Comparison of ENCODE assay signal across 18 cellular contexts in genomic region chr1:30988045-30988444, GRCh38.
DNase-seq lines count a peak whose midpoint lies in the region; ATAC-seq, FAIRE-seq and TF ChIP-seq lines count a peak whose summit lies in the region.
"Had no signal": no experiment of that assay in that cellular context is flagged by ENCODE, and none has a peak within 500 bp of the region (broad histone marks: within the 10 kb centered on the region; RNA-seq: fewer than 3 reads in every experiment).

No MANE protein-coding gene starts in this region.

- no peak for FAIRE-seq in bronchial epithelial cell (lab: Jason Lieb, UNC)

- H3K27ac ChIP-seq in CD8-positive, alpha-beta T cell (ENCODE audit: low read depth, low read length), result no peak overlapping the region
- peak overlapping the region; percentile 8; the same call in 1 of the 2 replicates for H3K27ac ChIP-seq in GM23248
- H3K27ac ChIP-seq: PC-9, thoracic aorta had no signal

- no peak overlapping the region for H3K4me3 ChIP-seq in CD8-positive, alpha-beta T cell (ENCODE audit: low read depth, low read length)
- H3K4me3 ChIP-seq in GM23248 (no peak overlapping the region), bronchial epithelial cell (ENCODE audit: low read depth, low read length) (no peak overlapping the region)
- H3K4me3 ChIP-seq: PC-9, thoracic aorta had no signal

- peak overlapping the region; percentile 14 for H3K4me2 ChIP-seq in GM23248 (ENCODE audit: unreplicated experiment)
- H3K4me2 ChIP-seq: PC-9 had no signal

- CTCF ChIA-PET in CD8-positive, alpha-beta T cell (lab: Charles Lee), result no interaction called here
- CTCF ChIA-PET in activated naive CD4-positive, alpha-beta T cell treated with anti-CD3 and anti-CD28 coated beads, Interleukin-2, amount 10 ng/mL, durations not matched to agents 7 days and 5 days (lab: Charles Lee), result no interaction called here

- no peak overlapping the region for H3K9ac ChIP-seq in GM23248

- H3K4me3 Mint-ChIP-seq in CD8-positive, alpha-beta T cell, result no peak overlapping the region
- H3K4me3 Mint-ChIP-seq in neural crest cell, result no peak overlapping the region
- no peak overlapping the region for H3K4me3 Mint-ChIP-seq in activated naive CD4-positive, alpha-beta T cell treated with anti-CD3 and anti-CD28 coated beads, Interleukin-2, amount 10 ng/mL, durations not matched to agents 7 days and 5 days
- H3K4me3 Mint-ChIP-seq: B cell, endodermal cell had no signal

- ATAC-seq in CD8-positive, alpha-beta T cell, result no peak
- no peak for ATAC-seq in HG03139 (IDR thresholded peaks at IDR 0.05; ENCODE audit: unreplicated experiment)
- ATAC-seq: left cardiac atrium had no signal

- H3F3A ChIP-seq in GM23248 (ENCODE audit: insufficient read depth), result peaks cover 14% of the 10 kb centered on the region

- H3K9me3 ChIP-seq in CD8-positive, alpha-beta T cell (ENCODE audit: low read length), result no peaks in the 10 kb centered on the region
- no peaks in the 10 kb centered on the region for H3K9me3 ChIP-seq in GM23248 (ENCODE audit: low read depth)
- H3K9me3 ChIP-seq: thoracic aorta had no signal

- intact Hi-C loops in CD8-positive, alpha-beta T cell (cut with DNase I, micrococcal nuclease), result no loop called here

- H3K36me3 Mint-ChIP-seq in CD8-positive, alpha-beta T cell, result peaks cover 74% of the 10 kb centered on the region
- peaks cover 11% of the 10 kb centered on the region for H3K36me3 Mint-ChIP-seq in neural crest cell (ENCODE audit: low read depth)
- H3K36me3 Mint-ChIP-seq in activated naive CD4-positive, alpha-beta T cell treated with anti-CD3 and anti-CD28 coated beads, Interleukin-2, amount 10 ng/mL, durations not matched to agents 7 days and 5 days, result peaks cover 48% of the 10 kb centered on the region

- H3K4me1 Mint-ChIP-seq in CD8-positive, alpha-beta T cell (ENCODE audit: low read depth), result peaks cover 80% of the 10 kb centered on the region
- H3K4me1 Mint-ChIP-seq in neural crest cell, result peaks cover 45% of the 10 kb centered on the region
- H3K4me1 Mint-ChIP-seq in activated naive CD4-positive, alpha-beta T cell treated with anti-CD3 and anti-CD28 coated beads, Interleukin-2, amount 10 ng/mL, durations not matched to agents 7 days and 5 days, result peaks cover 8% of the 10 kb centered on the region

- H3K4me1 ChIP-seq in CD8-positive, alpha-beta T cell (ENCODE audit: insufficient read depth, low read length), result peaks cover 13% of the 10 kb centered on the region
- peaks cover 57% of the 10 kb centered on the region for H3K4me1 ChIP-seq in GM23248 (ENCODE audit: insufficient read depth)

- H3K27ac Mint-ChIP-seq in CD8-positive, alpha-beta T cell, result peak overlapping the region; percentile 0
- peak overlapping the region; percentile 2 for H3K27ac Mint-ChIP-seq in neural crest cell (ENCODE audit: unreplicated experiment)
- H3K27ac Mint-ChIP-seq in activated naive CD4-positive, alpha-beta T cell treated with anti-CD3 and anti-CD28 coated beads, Interleukin-2, amount 10 ng/mL, durations not matched to agents 7 days and 5 days, result no peak overlapping the region

- no peaks in the 10 kb centered on the region for H3K27me3 Mint-ChIP-seq in CD8-positive, alpha-beta T cell (ENCODE audit: low read depth)
- H3K27me3 Mint-ChIP-seq in neural crest cell (ENCODE audit: low read depth), result no peaks in the 10 kb centered on the region
- no peaks in the 10 kb centered on the region for H3K27me3 Mint-ChIP-seq in activated naive CD4-positive, alpha-beta T cell treated with anti-CD3 and anti-CD28 coated beads, Interleukin-2, amount 10 ng/mL, durations not matched to agents 7 days and 5 days
- H3K27me3 Mint-ChIP-seq: B cell had no signal

- H3K36me3 ChIP-seq in CD8-positive, alpha-beta T cell (ENCODE audit: insufficient read depth, low read length), result peaks cover 23% of the 10 kb centered on the region
- H3K36me3 ChIP-seq in GM23248 (ENCODE audit: low read depth), result peaks cover 18% of the 10 kb centered on the region; the same call in 1 of the 2 replicates
- H3K36me3 ChIP-seq in bronchial epithelial cell (ENCODE audit: control insufficient read depth, insufficient read depth, low read length), result peaks cover 10% of the 10 kb centered on the region
- H3K36me3 ChIP-seq: thoracic aorta had no signal

- WGBS in GM23248 (ENCODE audit: low coverage in 1 of 2, low lambda C conversion rate in 2 of 2, missing lambda C conversion rate in 2 of 2), 2 experiments, result 67 to 79% methylated on average over 1 of the region's 1 CpG

- no peak for DNase-seq in CD8-positive, alpha-beta T cell
- DNase-seq in GM23248, result peak; percentile 63
- peak; percentile 17 for DNase-seq in bronchial epithelial cell (ENCODE audit: low read depth)
- no peak for DNase-seq in neural crest cell (ENCODE audit: low read depth, low spot score)
- DNase-seq in NCI-H226, result no peak
- no peak for DNase-seq in activated naive CD4-positive, alpha-beta T cell treated with anti-CD3 and anti-CD28 coated beads, Interleukin-2, amount 10 ng/mL, durations not matched to agents 7 days and 5 days
- DNase-seq: activated CD4-positive, alpha-beta T cell treated with anti-CD3 and anti-CD28 coated beads, Interleukin-2, amount 50 U/mL, for 4 hours; amniotic stem cell; cerebellar nuclear complex; endodermal cell; Karpas-422; left cardiac atrium; NCI-H2171; NCI-H774; PC-9 had no signal

- H3K9me2 ChIP-seq in GM23248 (ENCODE audit: insufficient read depth), result no peaks in the 10 kb centered on the region

- POLR2A ChIA-PET in CD8-positive, alpha-beta T cell (lab: Charles Lee), result interaction anchor here (1.3 kb wide), 1 partner anchor 11 kb away, joined by 3 read pairs; no protein-coding TSS in a partner anchor

- H2AFZ ChIP-seq in GM23248, result no peak overlapping the region
- H2AFZ ChIP-seq: PC-9 had no signal

- H4K20me1 ChIP-seq in GM23248 (ENCODE audit: insufficient read depth), result peaks cover 25% of the 10 kb centered on the region

- H3K79me2 ChIP-seq in GM23248 (ENCODE audit: insufficient read depth), result peaks cover 100% of the 10 kb centered on the region

- in situ Hi-C loops in GM23248 (cut with MboI), result no loop called here

- H3K9me3 Mint-ChIP-seq in CD8-positive, alpha-beta T cell, result no peaks in the 10 kb centered on the region
- H3K9me3 Mint-ChIP-seq in neural crest cell, result no peaks in the 10 kb centered on the region
- H3K9me3 Mint-ChIP-seq in activated naive CD4-positive, alpha-beta T cell treated with anti-CD3 and anti-CD28 coated beads, Interleukin-2, amount 10 ng/mL, durations not matched to agents 7 days and 5 days, result no peaks in the 10 kb centered on the region
- H3K9me3 Mint-ChIP-seq: endodermal cell had no signal

- TF ChIP-seq CTCF in CD8-positive, alpha-beta T cell (IDR thresholded peaks at IDR 0.05), result no peak
- TF ChIP-seq CTCF in bronchial epithelial cell (IDR thresholded peaks at IDR 0.05; ENCODE audit: insufficient read depth, low read length, severe bottlenecking) (no peak), neural crest cell (conservative IDR thresholded peaks at IDR 0.05) (no peak)

- no peaks in the 10 kb centered on the region for H3K27me3 ChIP-seq in CD8-positive, alpha-beta T cell (ENCODE audit: insufficient read depth, low read length)
- no peaks in the 10 kb centered on the region for H3K27me3 ChIP-seq in GM23248 (replicated peaks; ENCODE audit: insufficient read depth)
- H3K27me3 ChIP-seq in bronchial epithelial cell (ENCODE audit: control insufficient read depth, insufficient read depth, low read length), result no peaks in the 10 kb centered on the region

Comparison
In these comparisons a context has a peak if more than half of its experiments do, and no peak if none do; other contexts are left out.
1. DNase-seq: peak in GM23248 (single experiment) and bronchial epithelial cell (single experiment); none in CD8-positive, alpha-beta T cell (0 of 7), neural crest cell (single experiment), NCI-H226 (single experiment) and activated naive CD4-positive, alpha-beta T cell treated with anti-CD3 and anti-CD28 coated beads, Interleukin-2, amount 10 ng/mL, durations not matched to agents 7 days and 5 days (single experiment).